19 cellular contexts compared by ENCODE assay signal in genomic region chr1:19273106-19273843, GRCh38. TPM values are rescaled to one million over a fixed set of nuclear protein-coding genes. Genes with fewer than 3 reads are reported as not detected.
A peak's percentile ranks its signal among the peaks of the same experiment; 100 is the strongest.
DNase-seq lines count a peak whose midpoint lies in the region; ATAC-seq and TF ChIP-seq lines count a peak whose summit lies in the region.
"Had no signal": no experiment of that assay in that cellular context is flagged by ENCODE, and none has a peak within 500 bp of the region (broad histone marks: within the 10 kb centered on the region; RNA-seq: fewer than 3 reads in every experiment).

No MANE protein-coding gene starts in this region.

- no peaks in the 10 kb centered on the region for H3K36me3 ChIP-seq in gastroesophageal sphincter
- no peaks in the 10 kb centered on the region for H3K36me3 ChIP-seq in suprapubic skin
- no peaks in the 10 kb centered on the region for H3K36me3 ChIP-seq in hepatocyte (replicated peaks; ENCODE audit: insufficient read depth, low read depth)
- H3K36me3 ChIP-seq: adrenal gland, cardiac muscle cell had no signal

- H3K4me2 ChIP-seq in hepatocyte: no peak overlapping the region

- H3K4me3 ChIP-seq in gastroesophageal sphincter (no peak overlapping the region), suprapubic skin (peak overlapping the region; percentile 26), hepatocyte (no peak overlapping the region)
- H3K4me3 ChIP-seq: adrenal gland, cardiac muscle cell had no signal

- DNase-seq in Right ventricle myocardium inferior (ENCODE audit: missing footprints) (no peak), left ventricle myocardium superior (no peak), mucosa of gallbladder (ENCODE audit: low spot score) (peak; percentile 83), suprapubic skin (ENCODE audit: low spot score in 2 of 2) (peak in 1 of 2 donors; percentile 35), hepatocyte (ENCODE audit: low spot score) (no peak), NCI-H2196 (lab: John Stamatoyannopoulos, UW; ENCODE audit: unreplicated experiment) (no peak), NCI-H345 treated with DMSO at 0.1 percent for 48 hours (lab: John Stamatoyannopoulos, UW; ENCODE audit: unreplicated experiment) (no peak)
- DNase-seq: activated CD8-positive, alpha-beta memory T cell treated with anti-CD3 and anti-CD28 coated beads for 24 hours; activated T-cell treated with anti-CD3 and anti-CD28 coated beads, Interleukin-2, amount 50 U/mL, for 4 hours; adrenal gland; C1 segment of cervical spinal cord; DMS 273 treated with DMSO at 0.1 percent for 48 hours; NCI-H1417 treated with DMSO at 0.1 percent for 48 hours; NCI-H2171 treated with DMSO at 0.1 percent for 48 hours; NCI-H69; nucleus accumbens; SHP77 had no signal

- intact Hi-C loops in Right ventricle myocardium inferior (cut with DNase I) (no loop called here), left ventricle myocardium superior (cut with micrococcal nuclease) (no loop called here)

- H3K79me2 ChIP-seq in hepatocyte: no peaks in the 10 kb centered on the region

- H2AFZ ChIP-seq in hepatocyte: no peak overlapping the region

- peaks cover 0 to 11% (median 0%) of the 10 kb centered on the region in 3 donors for H3K9me3 ChIP-seq in gastroesophageal sphincter
- peaks cover 5% of the 10 kb centered on the region for H3K9me3 ChIP-seq in suprapubic skin
- H3K9me3 ChIP-seq in hepatocyte (ENCODE audit: low read depth): no peaks in the 10 kb centered on the region
- H3K9me3 ChIP-seq: adrenal gland had no signal

- no peaks in the 10 kb centered on the region for H3K9me2 ChIP-seq in hepatocyte (replicated peaks; ENCODE audit: insufficient read depth)

- H3K27me3 ChIP-seq in gastroesophageal sphincter (peaks cover 14% of the 10 kb centered on the region), suprapubic skin (peaks cover 5% of the 10 kb centered on the region), hepatocyte (no peaks in the 10 kb centered on the region)
- H3K27me3 ChIP-seq: adrenal gland, cardiac muscle cell had no signal

- no peak for TF ChIP-seq CTCF in gastroesophageal sphincter (IDR thresholded peaks at IDR 0.05)
- no peak for TF ChIP-seq CTCF in suprapubic skin (IDR thresholded peaks at IDR 0.05)
- no peak for TF ChIP-seq CTCF in hepatocyte (IDR thresholded peaks at IDR 0.05; ENCODE audit: poor library complexity)

- WGBS in gastroesophageal sphincter (ENCODE audit: low coverage in 1 of 2), 2 donors: 98% methylated on average over 5 of the region's 22 CpGs; no CpG with 5 or more reads in 1 of the 2 donors
- WGBS in suprapubic skin: 86% methylated on average over 19 of the region's 22 CpGs
- 94% methylated on average over 21 of the region's 22 CpGs for WGBS in hepatocyte (ENCODE audit: low lambda C conversion rate, missing lambda C conversion rate)

- no peak for TF ChIP-seq POLR2A in gastroesophageal sphincter (IDR thresholded peaks at IDR 0.05)
- no peak for TF ChIP-seq POLR2A in suprapubic skin (IDR thresholded peaks at IDR 0.05)

- H3K4me1 ChIP-seq in gastroesophageal sphincter (peaks cover 0 to 9% (median 0%) of the 10 kb centered on the region in 3 donors), suprapubic skin (peaks cover 4% of the 10 kb centered on the region), hepatocyte (ENCODE audit: insufficient read depth) (no peaks in the 10 kb centered on the region)
- H3K4me1 ChIP-seq: adrenal gland had no signal

- ATAC-seq in Right ventricle myocardium inferior: peak; percentile 12
- ATAC-seq in left ventricle myocardium superior: no peak
- peak; percentile 16 for ATAC-seq in gastroesophageal sphincter

- H3K27ac ChIP-seq in gastroesophageal sphincter: no peak overlapping the region
- no peak overlapping the region for H3K27ac ChIP-seq in suprapubic skin
- no peak overlapping the region for H3K27ac ChIP-seq in hepatocyte
- H3K27ac ChIP-seq: adrenal gland, cardiac muscle cell had no signal

- TF ChIP-seq EP300 in gastroesophageal sphincter (IDR thresholded peaks at IDR 0.05) (no peak), suprapubic skin (IDR thresholded peaks at IDR 0.05) (no peak)

- H4K20me1 ChIP-seq in hepatocyte (ENCODE audit: insufficient read depth, poor library complexity, severe bottlenecking): no peaks in the 10 kb centered on the region

RNA-seq across cellular contexts. Expression of gene AKR7A3, which starts 15.3 kb away (rescaled TPM):
- total RNA-seq in Right ventricle myocardium inferior: not detected
- 0.20 TPM for total RNA-seq in left ventricle myocardium superior
- 1 to 10 TPM in 1 of 4 donors, under 1 TPM in 3; 0.27 to 1.6 (median 0.71) TPM for total RNA-seq in gastroesophageal sphincter
- total RNA-seq in mucosa of gallbladder: 390 TPM
- total RNA-seq in suprapubic skin: 10 to 100 TPM in 1 of 4 donors, 1 to 10 TPM in 3; 1.7 to 10.1 (median 3.4) TPM
- 1.2 and 2.3 TPM in 2 replicates for total RNA-seq in hepatocyte
- polyA plus RNA-seq in hepatocyte: 0.46 and 1.5 TPM in 2 replicates

RNA-seq across cellular contexts. Expression of gene MRTO4, which starts 21.7 kb away (rescaled TPM):
- total RNA-seq in Right ventricle myocardium inferior (12.1 TPM), left ventricle myocardium superior (10.2 TPM), gastroesophageal sphincter (10 to 100 TPM; 12.5 to 28.5 (median 19.7) TPM), mucosa of gallbladder (14.2 TPM), suprapubic skin (10 to 100 TPM; 13.2 to 32.4 (median 22.9) TPM), hepatocyte (19.7 and 20.8 TPM in 2 replicates)
- 24.9 and 28.7 TPM in 2 replicates for polyA plus RNA-seq in hepatocyte

RNA-seq across cellular contexts. Expression of gene EMC1, which starts 22.0 kb away (rescaled TPM):
- 30.5 TPM for total RNA-seq in Right ventricle myocardium inferior
- total RNA-seq in left ventricle myocardium superior: 29.3 TPM
- 10 to 100 TPM; 21.8 to 39.8 (median 30.6) TPM for total RNA-seq in gastroesophageal sphincter
- total RNA-seq in mucosa of gallbladder: 38.8 TPM
- 10 to 100 TPM; 33.5 to 83.4 (median 48.9) TPM for total RNA-seq in suprapubic skin
- total RNA-seq in hepatocyte: 33.0 and 35.8 TPM in 2 replicates
- polyA plus RNA-seq in hepatocyte: 28.6 and 33.2 TPM in 2 replicates

RNA-seq across cellular contexts. Expression of gene AKR7A2, which starts 38.7 kb away (rescaled TPM):
- total RNA-seq in Right ventricle myocardium inferior: 45.2 TPM
- 48.7 TPM for total RNA-seq in left ventricle myocardium superior
- 10 to 100 TPM; 58.2 to 77.2 (median 63.7) TPM for total RNA-seq in gastroesophageal sphincter
- total RNA-seq in mucosa of gallbladder: 104 TPM
- 10 to 100 TPM; 64.8 to 95.6 (median 69.4) TPM for total RNA-seq in suprapubic skin
- 81.5 and 118 TPM in 2 replicates for total RNA-seq in hepatocyte
- 108 and 109 TPM in 2 replicates for polyA plus RNA-seq in hepatocyte

RNA-seq across cellular contexts. Expression of gene SLC66A1, which starts 38.9 kb away (rescaled TPM):
- 7.0 TPM for total RNA-seq in Right ventricle myocardium inferior
- 7.5 TPM for total RNA-seq in left ventricle myocardium superior
- total RNA-seq in gastroesophageal sphincter: 10 to 100 TPM in 3 of 4 donors, 1 to 10 TPM in 1; 8.1 to 12.3 (median 11.7) TPM
- 19.9 TPM for total RNA-seq in mucosa of gallbladder
- total RNA-seq in suprapubic skin: 10 to 100 TPM; 10.5 to 14.0 (median 12.5) TPM
- total RNA-seq in hepatocyte: 28.2 and 35.2 TPM in 2 replicates
- polyA plus RNA-seq in hepatocyte: 34.5 and 39.6 TPM in 2 replicates

Comparison
In these comparisons a context has a peak if more than half of its experiments do, and no peak if none do; other contexts are left out.
1. RNA of gene AKR7A3, which starts 15.3 kb away (total RNA-seq): 390 TPM in mucosa of gallbladder (single experiment); 1.7 to 10.1 TPM in suprapubic skin, 1.2 to 2.3 TPM in hepatocyte, 0.27 to 1.6 TPM in gastroesophageal sphincter, 0.20 TPM in left ventricle myocardium superior (single experiment) and not detected in Right ventricle myocardium inferior (single experiment); every median in the first group is over 10 times any median in the second.